ENCODE assay signal across 10 cellular contexts in genomic region chr2:9251154-9252001, GRCh38. TPM values are rescaled to one million over a fixed set of nuclear protein-coding genes. Genes with fewer than 3 reads are reported as not detected.
DNase-seq lines count a peak whose midpoint lies in the region; ATAC-seq and TF ChIP-seq lines count a peak whose summit lies in the region.
"Had no signal": no experiment of that assay in that cellular context is flagged by ENCODE, and none has a peak within 500 bp of the region (broad histone marks: within the 10 kb centered on the region; RNA-seq: fewer than 3 reads in every experiment).

No MANE protein-coding gene starts in this region.

- DNase-seq in DMS 273 (lab: John Stamatoyannopoulos, UW; ENCODE audit: unreplicated experiment) (peak; percentile 65), SW 1271 (lab: John Stamatoyannopoulos, UW) (peak; percentile 55 to 86), fibroblast of the conjunctiva (ENCODE audit: low read depth) (peak; percentile 61), prostate gland (ENCODE audit: low spot score) (peak; percentile 34), NCI-H69 (lab: John Stamatoyannopoulos, UW) (no peak), GM20000 (ENCODE audit: low spot score) (no peak), posterior vena cava (ENCODE audit: low spot score) (no peak)
- DNase-seq: NCI-H1436, pancreas had no signal

- intact Hi-C loops in prostate gland (cut with DNase I) (no loop called here), posterior vena cava (cut with DNase I) (no loop called here)

- no peaks in the 10 kb centered on the region for H3K27me3 ChIP-seq in prostate gland (replicated peaks; ENCODE audit: insufficient read depth)
- H3K27me3 ChIP-seq: pancreas had no signal

- no peak for ATAC-seq in GM19452 (IDR thresholded peaks at IDR 0.05; ENCODE audit: unreplicated experiment)

- H3K27ac ChIP-seq in prostate gland = no peak overlapping the region

- WGBS in prostate gland = 80% methylated on average over 16 of the region's 16 CpGs

- H3K4me3 ChIP-seq in prostate gland = no peak overlapping the region
- H3K4me3 ChIP-seq: pancreas had no signal

- H3K9me3 ChIP-seq in prostate gland = no peaks in the 10 kb centered on the region
- H3K9me3 ChIP-seq: pancreas had no signal

- no peak for TF ChIP-seq CTCF in prostate gland (IDR thresholded peaks at IDR 0.05)
- TF ChIP-seq CTCF in GM20000 (IDR thresholded peaks at IDR 0.05; ENCODE audit: extremely low read depth, missing control alignments) = no peak

- no peak for TF ChIP-seq POLR2A in prostate gland (IDR thresholded peaks at IDR 0.05)

- no peaks in the 10 kb centered on the region for H3K4me1 ChIP-seq in prostate gland (replicated peaks)

- H3K36me3 ChIP-seq in prostate gland = no peaks in the 10 kb centered on the region
- H3K36me3 ChIP-seq: pancreas had no signal

RNA-seq across cellular contexts. Expression of gene ASAP2, which starts 44.8 kb away (rescaled TPM):
- total RNA-seq in prostate gland = 10 to 100 TPM in 1 of 2 donors, 1 to 10 TPM in 1; 9.2 to 17.8 TPM
- total RNA-seq in posterior vena cava = 10 to 100 TPM; 28.1 to 31.3 TPM

Comparison
In these comparisons a context has a peak if more than half of its experiments do, and no peak if none do; other contexts are left out.
1. DNase-seq: peak in DMS 273 (single experiment), SW 1271 (2 of 2), fibroblast of the conjunctiva (single experiment) and prostate gland (single experiment); none in NCI-H69 (single experiment), GM20000 (single experiment) and posterior vena cava (single experiment).